Comparison of ENCODE assay signal across 12 cellular contexts in genomic region chr3:122047773-122048172, GRCh38. TPM values are rescaled to one million over a fixed set of nuclear protein-coding genes. Genes with fewer than 3 reads are reported as not detected.
A peak's percentile ranks its signal among the peaks of the same experiment; 100 is the strongest.
DNase-seq lines count a peak whose midpoint lies in the region; ATAC-seq, FAIRE-seq and TF ChIP-seq lines count a peak whose summit lies in the region.
"Not testable (repeated sequence)": the region's sequence is repeated elsewhere in the genome, so short reads cannot be mapped to it uniquely, and the experiment has no call there.
"Had no signal": no experiment of that assay in that cellular context is flagged by ENCODE, and none has a peak within 500 bp of the region (broad histone marks: within the 10 kb centered on the region; RNA-seq: fewer than 3 reads in every experiment).

No MANE protein-coding gene starts in this region.

- intact Hi-C loops in Caco-2 (cut with micrococcal nuclease; ENCODE audit: unreplicated experiment); K562 (cut with micrococcal nuclease): not testable (repeated sequence)

- in situ Hi-C loops in K562 (cut with MboI): not testable (repeated sequence)

- H3K79me2 ChIP-seq in SK-N-SH (ENCODE audit: insufficient read depth); K562 (ENCODE audit: control insufficient read depth, insufficient read depth, low read length): not testable (repeated sequence)

- TF ChIP-seq RAD21 in SK-N-SH (IDR thresholded peaks at IDR 0.05; ENCODE audit: low read length); K562 (CRISPR knock-in tag; conservative IDR thresholded peaks at IDR 0.05 in 1 of 2, IDR thresholded peaks at IDR 0.05 in 1 of 2): not testable (repeated sequence)

- H2AFZ ChIP-seq in SK-N-SH (ENCODE audit: low read depth) (peak overlapping the region; percentile 35; the same call in 1 of the 2 replicates), K562 (ENCODE audit: low read depth, low read length) (peak overlapping the region; percentile 70)

- H4K20me1 ChIP-seq in SK-N-SH (ENCODE audit: insufficient read depth); K562 (replicated peaks; ENCODE audit: control insufficient read depth, insufficient read depth, low read length): not testable (repeated sequence)

- peak; percentile 24 to 31 for DNase-seq in Caco-2
- peak in 2 of 3 experiments; percentile 12 to 66 for DNase-seq in NCI-H1417 (lab: John Stamatoyannopoulos, UW)
- DNase-seq in NCI-H2227 treated with DMSO at 0.1 percent for 48 hours (lab: John Stamatoyannopoulos, UW): peak; percentile 1
- DNase-seq in SK-N-SH: not testable (repeated sequence)
- DNase-seq in K562 (ENCODE audit: extremely low read depth in 1 of 4, low spot score in 3 of 4): peak in 1 of 4 experiments; percentile 10

- H3K4me1 Mint-ChIP-seq in Caco-2 (ENCODE audit: low read depth, unreplicated experiment): not testable (repeated sequence)

- CTCF ChIA-PET in Caco-2 (lab: Charles Lee); SK-N-SH (lab: Yijun Ruan, JAX); K562 (lab: Yijun Ruan, JAX; ENCODE audit: low intra/inter-chr PET ratio): not testable (repeated sequence)

- H3K4me3 Mint-ChIP-seq in Caco-2 (ENCODE audit: unreplicated experiment): peak overlapping the region; percentile 67

- peak overlapping the region; percentile 15; the same call in 1 of the 2 replicates for H3K9ac ChIP-seq in ES-I3 (ENCODE audit: low read depth, low read length)
- H3K9ac ChIP-seq in SK-N-SH; K562 (ENCODE audit: insufficient read depth in 1 of 2, low read depth in 2 of 2, low read length in 2 of 2); iPS-15b (ENCODE audit: low read depth, low read length): not testable (repeated sequence)

- not testable (repeated sequence) for FAIRE-seq in K562 (lab: Jason Lieb, UNC)

- not testable (repeated sequence) for TF ChIP-seq CTCF in Caco-2 (IDR thresholded peaks at IDR 0.05; ENCODE audit: insufficient read depth in 1 of 2, low read depth in 1 of 2, low read length in 1 of 2, severe bottlenecking in 1 of 2, unreplicated experiment in 1 of 2); SK-N-SH (IDR thresholded peaks at IDR 0.05); K562 (IDR thresholded peaks at IDR 0.05 in 2 of 3, conservative IDR thresholded peaks at IDR 0.05 in 1 of 3; ENCODE audit: insufficient read depth in 2 of 3, low read depth in 1 of 3, low read length in 3 of 3)

- not testable (repeated sequence) for TF ChIP-seq POLR2A in K562 (conservative IDR thresholded peaks at IDR 0.05)

- H3K4me2 ChIP-seq in SK-N-SH (peak overlapping the region; percentile 44), K562 (ENCODE audit: insufficient read depth, low read length) (peak overlapping the region; percentile 26)

- WGBS in SK-N-SH (ENCODE audit: low lambda C conversion rate): 13% methylated on average over 6 of the region's 11 CpGs
- WGBS in K562 (ENCODE audit: insufficient coverage, low coverage, missing lambda C conversion rate): 11% methylated on average over 6 of the region's 11 CpGs

- not testable (repeated sequence) for H3K27me3 ChIP-seq in Caco-2 (replicated peaks; ENCODE audit: control insufficient read depth, insufficient read depth, low read length); SK-N-SH (ENCODE audit: insufficient read depth); K562 (ENCODE audit: control insufficient read depth in 2 of 2, insufficient read depth in 2 of 2, low read length in 2 of 2); iPS-15b (ENCODE audit: control insufficient read depth, insufficient read depth, low read length)

- H3K4me3 ChIP-seq in Caco-2 (ENCODE audit: low read depth, low read length): peak overlapping the region; percentile 31
- peak overlapping the region; percentile 33 to 44; a peak in 3 of 4 replicates for H3K4me3 ChIP-seq in SK-N-SH (ENCODE audit: low read depth in 2 of 2, low read length in 1 of 2)
- not testable (repeated sequence) for H3K4me3 ChIP-seq in K562
- peak overlapping the region; percentile 22 for H3K4me3 ChIP-seq in iPS-15b (ENCODE audit: low read depth, low read length)

- not testable (repeated sequence) for H3K9me3 ChIP-seq in Caco-2; ES-I3 (ENCODE audit: control insufficient read depth, insufficient read depth, low read length); SK-N-SH; K562 (replicated peaks; ENCODE audit: control insufficient read depth, insufficient read depth, low read depth, low read length); iPS-15b (ENCODE audit: control insufficient read depth, insufficient read depth, low read length)

- H3K4me1 ChIP-seq in Caco-2; ES-I3 (ENCODE audit: insufficient read depth, low read length); SK-N-SH (ENCODE audit: control insufficient read depth in 1 of 2, insufficient read depth in 2 of 2, low read depth in 1 of 2, low read length in 1 of 2); K562 (replicated peaks in 1 of 2; ENCODE audit: control insufficient read depth in 2 of 2, insufficient read depth in 2 of 2, low read length in 2 of 2); iPS-15b (ENCODE audit: control insufficient read depth, insufficient read depth, low read length): not testable (repeated sequence)

- TF ChIP-seq EP300 in SK-N-SH (IDR thresholded peaks at IDR 0.05; ENCODE audit: borderline replicate concordance in 1 of 2, low read depth in 1 of 2, low read length in 1 of 2); K562 (IDR thresholded peaks at IDR 0.05; ENCODE audit: low read length): not testable (repeated sequence)

- not testable (repeated sequence) for H3K27ac ChIP-seq in SK-N-SH (ENCODE audit: low read depth in 2 of 2, low read length in 1 of 2); K562 (ENCODE audit: extremely low read depth, low read depth, low read length)

- H3F3A ChIP-seq in SK-N-SH (replicated peaks; ENCODE audit: insufficient read depth): not testable (repeated sequence)

- not testable (repeated sequence) for H3K36me3 ChIP-seq in Caco-2 (ENCODE audit: control insufficient read depth, insufficient read depth, low read length); ES-I3 (ENCODE audit: insufficient read depth, low read length); SK-N-SH (replicated peaks in 1 of 2; ENCODE audit: control insufficient read depth in 1 of 2, insufficient read depth in 2 of 2, low read length in 1 of 2); K562 (ENCODE audit: control insufficient read depth, insufficient read depth, low read length); iPS-15b (ENCODE audit: control insufficient read depth, insufficient read depth, low read length)

- H3K9me2 ChIP-seq in SK-N-SH: not testable (repeated sequence)

- not testable (repeated sequence) for H3K36me3 Mint-ChIP-seq in Caco-2 (ENCODE audit: insufficient read depth, unreplicated experiment)

- not testable (repeated sequence) for H3K9me1 ChIP-seq in K562 (ENCODE audit: control insufficient read depth, insufficient read depth, low read length)

- ATAC-seq in K562: peak; percentile 59; the same call in 1 of the 3 replicates

- POLR2A ChIA-PET in Caco-2 (lab: Charles Lee); SK-N-SH (lab: Yijun Ruan, JAX); K562 (lab: Yijun Ruan, JAX): not testable (repeated sequence)

- H3K9me3 Mint-ChIP-seq in Caco-2 (ENCODE audit: unreplicated experiment): not testable (repeated sequence)

- H3K27ac Mint-ChIP-seq in Caco-2 (ENCODE audit: unreplicated experiment): not testable (repeated sequence)

- H3K27me3 Mint-ChIP-seq in Caco-2 (ENCODE audit: insufficient read depth, unreplicated experiment): not testable (repeated sequence)

- BruUV-seq in Caco-2 (replicated peaks; lab: Mats Ljungman, UMichigan); K562 (replicated peaks; lab: Mats Ljungman, UMichigan): not testable (repeated sequence)

RNA-seq across cellular contexts. Expression of gene CD86, which starts 7.4 kb away (rescaled TPM):
- total RNA-seq in Caco-2 (2022): not detected in 2 replicates
- not detected in 2 replicates for polyA plus RNA-seq in SK-N-SH (2012; rRNA removed)
- polyA plus RNA-seq in SK-N-SH (2012; cell fraction: cytosol; rRNA removed): not detected in 2 replicates
- polyA plus RNA-seq in SK-N-SH (2012; cell fraction: nucleus; rRNA removed): not detected in 2 replicates
- not detected in 2 replicates for total RNA-seq in K562 (2011; cell fraction: chromatin; rRNA removed; ENCODE audit: low replicate concordance)
- not detected in 2 replicates for total RNA-seq in K562 (2011; cell fraction: nucleolus; rRNA removed)
- total RNA-seq in K562 (2011; cell fraction: nucleoplasm; rRNA removed): not detected in 2 replicates
- not detected in 2 replicates for total RNA-seq in K562 (2014; rRNA removed)
- not detected in 2 replicates for total RNA-seq in K562 (2014; rRNA removed; fragmentation: Illumina TruSeq; extraction: Trizol)
- total RNA-seq in K562 (2015; rRNA removed; fragmentation: Illumina TruSeq; extraction: Trizol): not detected in 2 replicates
- total RNA-seq in K562 (2021): 0.07 and 0.16 TPM in 2 replicates
- polyA plus RNA-seq in K562 (2011; rRNA removed): not detected in 2 replicates
- not detected in 2 replicates for polyA plus RNA-seq in K562 (2011; cell fraction: cytosol; rRNA removed)
- not detected in 2 replicates for polyA plus RNA-seq in K562 (2011; cell fraction: nucleus; rRNA removed)
- 0.05 and 0.11 TPM in 2 replicates for polyA plus RNA-seq in K562 (2012)
- 0.11 TPM in 1 of 2 replicates, not detected in the other for polyA plus RNA-seq in K562 (2014; fragmentation: Illumina TruSeq; extraction: Trizol)
- not detected for polyA plus RNA-seq in K562 (2014; fragmentation: Nextera tagmentation; extraction: Ambion mirVana)
- polyA plus RNA-seq in K562 (2014; rRNA removed): not detected in 2 replicates
- polyA minus RNA-seq in K562 (2011; rRNA and poly(A)+ RNA removed): not detected in 2 replicates
- polyA minus RNA-seq in K562 (2011; cell fraction: cytosol; rRNA and poly(A)+ RNA removed): not detected in 2 replicates
- polyA minus RNA-seq in K562 (2011; cell fraction: nucleus; rRNA and poly(A)+ RNA removed): not detected in 2 replicates
- total RNA-seq: CD4-positive, CD25-positive, alpha-beta regulatory T cell; CD8-positive, alpha-beta T cell; GM23248; HFFc6 had no signal
- polyA plus RNA-seq: AG04450, GM23248 had no signal

RNA-seq across cellular contexts. Expression of gene ILDR1, which starts 25.7 kb away (rescaled TPM):
- total RNA-seq in Caco-2 (2022) (0.21 and 0.25 TPM in 2 replicates), K562 (2014; rRNA removed) (not detected in 2 replicates), K562 (2014; rRNA removed; fragmentation: Illumina TruSeq; extraction: Trizol) (0.04 TPM in 1 of 2 replicates, not detected in the other), K562 (2015; rRNA removed; fragmentation: Illumina TruSeq; extraction: Trizol) (not detected in 2 replicates), K562 (2021) (not detected in 2 replicates)
- polyA plus RNA-seq in SK-N-SH (2012; rRNA removed) (0.02 and 0.05 TPM in 2 replicates), K562 (2011; rRNA removed) (not detected in 2 replicates), K562 (2014; fragmentation: Illumina TruSeq; extraction: Trizol) (not detected in 2 replicates), K562 (2014; fragmentation: Nextera tagmentation; extraction: Ambion mirVana) (not detected), K562 (2014; rRNA removed) (not detected in 2 replicates)
- 0.01 TPM in 1 of 2 replicates, not detected in the other for polyA plus RNA-seq in SK-N-SH (2012; cell fraction: cytosol; rRNA removed)
- 0.04 and 0.05 TPM in 2 replicates for polyA plus RNA-seq in SK-N-SH (2012; cell fraction: nucleus; rRNA removed)
- not detected in 2 replicates for total RNA-seq in K562 (2011; cell fraction: chromatin; rRNA removed; ENCODE audit: low replicate concordance)
- total RNA-seq in K562 (2011; cell fraction: nucleolus; rRNA removed): not detected in 2 replicates
- total RNA-seq in K562 (2011; cell fraction: nucleoplasm; rRNA removed): not detected in 2 replicates
- polyA plus RNA-seq in K562 (2011; cell fraction: cytosol; rRNA removed): not detected in 2 replicates
- not detected in 2 replicates for polyA plus RNA-seq in K562 (2011; cell fraction: nucleus; rRNA removed)
- polyA plus RNA-seq in K562 (2012): 0.03 TPM in 1 of 2 replicates, not detected in the other
- polyA minus RNA-seq in K562 (2011; rRNA and poly(A)+ RNA removed): not detected in 2 replicates
- not detected in 2 replicates for polyA minus RNA-seq in K562 (2011; cell fraction: cytosol; rRNA and poly(A)+ RNA removed)
- not detected in 2 replicates for polyA minus RNA-seq in K562 (2011; cell fraction: nucleus; rRNA and poly(A)+ RNA removed)
- total RNA-seq: CD4-positive, CD25-positive, alpha-beta regulatory T cell; CD8-positive, alpha-beta T cell; GM23248; HFFc6 had no signal
- polyA plus RNA-seq: AG04450, GM23248 had no signal
